Comparison of ENCODE assay signal across 12 cellular contexts in genomic region chr16:12321363-12321762, GRCh38.
DNase-seq lines count a peak whose midpoint lies in the region; ATAC-seq, FAIRE-seq and TF ChIP-seq lines count a peak whose summit lies in the region.
"Had no signal": no experiment of that assay in that cellular context is flagged by ENCODE, and none has a peak within 500 bp of the region (broad histone marks: within the 10 kb centered on the region; RNA-seq: fewer than 3 reads in every experiment).

No MANE protein-coding gene starts in this region.

- H3K4me3 ChIP-seq in pancreas: no peak overlapping the region
- H3K4me3 ChIP-seq: breast epithelium, hepatocyte, psoas muscle had no signal

- H3K36me3 ChIP-seq in pancreas: no peaks in the 10 kb centered on the region
- H3K36me3 ChIP-seq: breast epithelium had no signal

- DNase-seq in activated CD4-positive, alpha-beta T cell treated with anti-CD3 and anti-CD28 coated beads for 36 hours: no peak
- no peak for DNase-seq in activated CD4-positive, alpha-beta T cell treated with anti-CD3 and anti-CD28 coated beads, Interleukin-2, amount 10 ng/mL, durations not matched to agents 7 days and 5 days
- DNase-seq in NCI-H146 treated with DMSO at 0.1 percent for 48 hours (lab: John Stamatoyannopoulos, UW; ENCODE audit: unreplicated experiment) (peak; percentile 19), activated B cell treated with CpG ODN at 0.5 μM for 24 hours (no peak), pancreas (no peak)
- DNase-seq in natural killer cell treated with Interleukin-12 subunit alpha and Interleukin-12 subunit beta and Interleukin-15 and Interleukin-18, amount 100 ng/mL, for 72 hours (ENCODE audit: low spot score): no peak
- DNase-seq in stimulated activated CD4-positive, alpha-beta T cell treated with anti-CD3 and anti-CD28 coated beads, Interleukin-4, amount 100 ng/mL, for 24 hours: no peak
- DNase-seq in activated CD8-positive, alpha-beta memory T cell treated with anti-CD3 and anti-CD28 coated beads for 24 hours: no peak
- DNase-seq: psoas muscle had no signal

- 75 to 78% methylated on average over 7 of the region's 7 CpGs for WGBS in pancreas, 2 donors

- H3K4me1 ChIP-seq in pancreas: no peaks in the 10 kb centered on the region
- H3K4me1 ChIP-seq: breast epithelium, psoas muscle had no signal

- POLR2A ChIA-PET in activated CD4-positive, alpha-beta T cell treated with anti-CD3 and anti-CD28 coated beads for 36 hours (lab: Charles Lee): interaction anchor here (0.6 kb wide), 1 partner anchor 35 kb away, joined by 4 read pairs; no protein-coding TSS in a partner anchor
- POLR2A ChIA-PET in activated CD4-positive, alpha-beta T cell treated with anti-CD3 and anti-CD28 coated beads, Interleukin-2, amount 10 ng/mL, durations not matched to agents 7 days and 5 days (lab: Charles Lee): no interaction called here
- POLR2A ChIA-PET in activated B cell treated with CpG ODN at 0.5 μM for 24 hours (lab: Charles Lee): no interaction called here

- TF ChIP-seq CTCF in activated B cell treated with CpG ODN at 0.5 μM for 24 hours (IDR thresholded peaks at IDR 0.05) (no peak), pancreas (IDR thresholded peaks at IDR 0.05) (no peak)

- no peak for FAIRE-seq in pancreas (lab: Jason Lieb, UNC)

- H3K27ac ChIP-seq in pancreas: no peak overlapping the region
- H3K27ac ChIP-seq: breast epithelium, hepatocyte, psoas muscle, VCaP had no signal

- peaks cover 15% of the 10 kb centered on the region for H3K4me1 Mint-ChIP-seq in activated CD4-positive, alpha-beta T cell treated with anti-CD3 and anti-CD28 coated beads for 36 hours
- H3K4me1 Mint-ChIP-seq in activated CD4-positive, alpha-beta T cell treated with anti-CD3 and anti-CD28 coated beads, Interleukin-2, amount 10 ng/mL, durations not matched to agents 7 days and 5 days: peaks cover 2% of the 10 kb centered on the region
- peaks cover 70% of the 10 kb centered on the region for H3K4me1 Mint-ChIP-seq in activated B cell treated with CpG ODN at 0.5 μM for 24 hours
- H3K4me1 Mint-ChIP-seq in natural killer cell treated with Interleukin-12 subunit alpha and Interleukin-12 subunit beta and Interleukin-15 and Interleukin-18, amount 100 ng/mL, for 72 hours (ENCODE audit: low read depth in 2 of 2): peaks cover 15 to 20% of the 10 kb centered on the region in 2 donors

- H3K9me3 Mint-ChIP-seq in activated CD4-positive, alpha-beta T cell treated with anti-CD3 and anti-CD28 coated beads for 36 hours (ENCODE audit: low read depth): peaks cover 2% of the 10 kb centered on the region
- peaks cover 17% of the 10 kb centered on the region for H3K9me3 Mint-ChIP-seq in activated CD4-positive, alpha-beta T cell treated with anti-CD3 and anti-CD28 coated beads, Interleukin-2, amount 10 ng/mL, durations not matched to agents 7 days and 5 days
- H3K9me3 Mint-ChIP-seq in activated B cell treated with CpG ODN at 0.5 μM for 24 hours: peaks cover 2% of the 10 kb centered on the region
- H3K9me3 Mint-ChIP-seq in natural killer cell treated with Interleukin-12 subunit alpha and Interleukin-12 subunit beta and Interleukin-15 and Interleukin-18, amount 100 ng/mL, for 72 hours: no peaks in the 10 kb centered on the region

- no peak for ATAC-seq in activated CD4-positive, alpha-beta T cell treated with anti-CD3 and anti-CD28 coated beads for 36 hours
- ATAC-seq in activated B cell treated with CpG ODN at 0.5 μM for 24 hours (ENCODE audit: low read depth) (peak; percentile 38), pancreas (no peak)
- ATAC-seq in natural killer cell treated with Interleukin-12 subunit alpha and Interleukin-12 subunit beta and Interleukin-15 and Interleukin-18, amount 100 ng/mL, for 72 hours: no peak
- ATAC-seq: psoas muscle had no signal

- H3K27me3 ChIP-seq in pancreas: no peaks in the 10 kb centered on the region
- H3K27me3 ChIP-seq: breast epithelium, hepatocyte had no signal

- intact Hi-C loops in activated CD4-positive, alpha-beta T cell treated with anti-CD3 and anti-CD28 coated beads for 36 hours (cut with DNase I, micrococcal nuclease): loop anchor here (5.0 to 10.0 kb wide), 2 partner anchors 237 to 649 kb away; no protein-coding TSS in a partner anchor
- intact Hi-C loops in activated B cell treated with CpG ODN at 0.5 μM for 24 hours (cut with micrococcal nuclease): no loop called here
- intact Hi-C loops in pancreas (cut with DNase I): no loop called here

- H3K4me3 Mint-ChIP-seq in activated CD4-positive, alpha-beta T cell treated with anti-CD3 and anti-CD28 coated beads for 36 hours: no peak overlapping the region
- H3K4me3 Mint-ChIP-seq in activated CD4-positive, alpha-beta T cell treated with anti-CD3 and anti-CD28 coated beads, Interleukin-2, amount 10 ng/mL, durations not matched to agents 7 days and 5 days: no peak overlapping the region
- H3K4me3 Mint-ChIP-seq in activated B cell treated with CpG ODN at 0.5 μM for 24 hours: peak overlapping the region; percentile 32
- no peak overlapping the region for H3K4me3 Mint-ChIP-seq in natural killer cell treated with Interleukin-12 subunit alpha and Interleukin-12 subunit beta and Interleukin-15 and Interleukin-18, amount 100 ng/mL, for 72 hours

- CTCF ChIA-PET in activated CD4-positive, alpha-beta T cell treated with anti-CD3 and anti-CD28 coated beads for 36 hours (lab: Charles Lee): interaction anchor here (0.6 kb wide), 1 partner anchor 373 kb away, joined by 3 read pairs; no protein-coding TSS in a partner anchor
- CTCF ChIA-PET in activated CD4-positive, alpha-beta T cell treated with anti-CD3 and anti-CD28 coated beads, Interleukin-2, amount 10 ng/mL, durations not matched to agents 7 days and 5 days (lab: Charles Lee): no interaction called here
- CTCF ChIA-PET in activated B cell treated with CpG ODN at 0.5 μM for 24 hours (lab: Charles Lee): no interaction called here

- no peaks in the 10 kb centered on the region for H3K27me3 Mint-ChIP-seq in activated CD4-positive, alpha-beta T cell treated with anti-CD3 and anti-CD28 coated beads for 36 hours
- no peaks in the 10 kb centered on the region for H3K27me3 Mint-ChIP-seq in activated CD4-positive, alpha-beta T cell treated with anti-CD3 and anti-CD28 coated beads, Interleukin-2, amount 10 ng/mL, durations not matched to agents 7 days and 5 days
- H3K27me3 Mint-ChIP-seq in activated B cell treated with CpG ODN at 0.5 μM for 24 hours: no peaks in the 10 kb centered on the region
- no peaks in the 10 kb centered on the region for H3K27me3 Mint-ChIP-seq in natural killer cell treated with Interleukin-12 subunit alpha and Interleukin-12 subunit beta and Interleukin-15 and Interleukin-18, amount 100 ng/mL, for 72 hours

- no peaks in the 10 kb centered on the region for H3K9me3 ChIP-seq in pancreas
- H3K9me3 ChIP-seq: breast epithelium, psoas muscle had no signal

- no peaks in the 10 kb centered on the region for H3K36me3 Mint-ChIP-seq in activated CD4-positive, alpha-beta T cell treated with anti-CD3 and anti-CD28 coated beads for 36 hours (ENCODE audit: low read depth)
- peaks cover 4% of the 10 kb centered on the region for H3K36me3 Mint-ChIP-seq in activated CD4-positive, alpha-beta T cell treated with anti-CD3 and anti-CD28 coated beads, Interleukin-2, amount 10 ng/mL, durations not matched to agents 7 days and 5 days (ENCODE audit: low read depth)
- H3K36me3 Mint-ChIP-seq in activated B cell treated with CpG ODN at 0.5 μM for 24 hours (ENCODE audit: low read depth): peaks cover 34% of the 10 kb centered on the region
- no peaks in the 10 kb centered on the region for H3K36me3 Mint-ChIP-seq in natural killer cell treated with Interleukin-12 subunit alpha and Interleukin-12 subunit beta and Interleukin-15 and Interleukin-18, amount 100 ng/mL, for 72 hours

- H3K27ac Mint-ChIP-seq in activated CD4-positive, alpha-beta T cell treated with anti-CD3 and anti-CD28 coated beads for 36 hours: peak overlapping the region; percentile 72
- H3K27ac Mint-ChIP-seq in activated CD4-positive, alpha-beta T cell treated with anti-CD3 and anti-CD28 coated beads, Interleukin-2, amount 10 ng/mL, durations not matched to agents 7 days and 5 days: no peak overlapping the region
- H3K27ac Mint-ChIP-seq in activated B cell treated with CpG ODN at 0.5 μM for 24 hours: peak overlapping the region; percentile 69
- H3K27ac Mint-ChIP-seq in natural killer cell treated with Interleukin-12 subunit alpha and Interleukin-12 subunit beta and Interleukin-15 and Interleukin-18, amount 100 ng/mL, for 72 hours: peak overlapping the region; percentile 53 to 75

Comparison
In these comparisons a context has a peak if more than half of its experiments do, and no peak if none do; other contexts are left out.
1. intact Hi-C loops: an anchor here in activated CD4-positive, alpha-beta T cell treated with anti-CD3 and anti-CD28 coated beads for 36 hours (5.0 to 10.0 kb wide); none called in activated B cell treated with CpG ODN at 0.5 μM for 24 hours and pancreas.